9 cellular contexts compared by ENCODE assay signal in the genomic region with DNA sequence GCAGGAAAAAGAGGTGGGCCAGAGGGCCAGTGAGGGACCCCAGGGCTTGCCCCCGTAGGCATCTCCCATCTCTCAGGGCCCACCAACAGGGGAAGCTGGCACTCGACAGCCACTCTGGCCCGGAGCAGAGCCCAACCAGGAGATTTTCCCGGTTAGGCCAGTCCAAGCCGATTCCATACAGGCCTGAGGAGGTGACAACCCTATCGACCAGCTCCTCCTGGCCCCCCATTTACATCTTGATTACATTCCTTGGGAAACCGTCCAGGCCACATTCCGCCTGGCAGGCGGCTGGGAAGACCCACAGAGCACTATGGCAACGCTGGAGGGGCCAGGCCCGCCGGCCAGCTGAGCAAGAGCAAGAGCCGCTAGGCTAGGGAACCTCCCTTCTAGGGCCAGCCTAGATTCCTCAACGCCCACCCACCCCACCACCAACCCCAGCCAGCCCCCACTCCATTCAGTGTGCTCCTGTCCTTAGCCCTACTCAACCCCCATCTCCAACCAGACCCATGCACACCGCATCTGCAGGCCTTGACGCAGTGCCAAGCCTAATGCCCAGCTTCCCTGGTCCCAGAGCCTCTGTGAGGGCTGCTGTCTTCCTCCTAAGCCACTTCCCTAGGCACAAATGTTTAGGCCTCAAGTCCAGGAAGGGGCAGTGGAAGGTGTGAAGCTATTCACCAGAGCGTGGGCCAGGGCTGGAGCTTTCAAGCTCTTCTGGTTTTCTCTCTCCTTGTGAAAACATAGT.
DNase-seq lines count a peak whose midpoint lies in the region; ATAC-seq, FAIRE-seq and TF ChIP-seq lines count a peak whose summit lies in the region.
"Had no signal": no experiment of that assay in that cellular context is flagged by ENCODE, and none has a peak within 500 bp of the region (broad histone marks: within the 10 kb centered on the region; RNA-seq: fewer than 3 reads in every experiment).

No MANE protein-coding gene starts in this region.

- no peaks in the 10 kb centered on the region for H3K79me2 ChIP-seq in K562 (ENCODE audit: control insufficient read depth, insufficient read depth, low read length)

- H4K20me1 ChIP-seq in K562 (replicated peaks; ENCODE audit: control insufficient read depth, insufficient read depth, low read length): no peaks in the 10 kb centered on the region

- TF ChIP-seq RAD21 in K562 (CRISPR knock-in tag; conservative IDR thresholded peaks at IDR 0.05 in 1 of 2, IDR thresholded peaks at IDR 0.05 in 1 of 2): no peak

- no TSS peak for BruUV-seq in K562 (replicated peaks; lab: Mats Ljungman, UMichigan)

- no peak for TF ChIP-seq POLR2A in K562 (conservative IDR thresholded peaks at IDR 0.05)
- no peak for TF ChIP-seq POLR2A in stomach (IDR thresholded peaks at IDR 0.05)
- TF ChIP-seq POLR2A in breast epithelium (IDR thresholded peaks at IDR 0.05): no peak

- H3K4me1 ChIP-seq in HEK293 (ENCODE audit: control insufficient read depth, insufficient read depth, low read length): no peaks in the 10 kb centered on the region
- H3K4me1 ChIP-seq in K562 (replicated peaks in 1 of 2; ENCODE audit: control insufficient read depth in 2 of 2, insufficient read depth in 2 of 2, low read length in 2 of 2): no peaks in the 10 kb centered on the region; a peak in 1 of 5 replicates
- peaks cover 5 to 12% (median 8%) of the 10 kb centered on the region in 4 donors for H3K4me1 ChIP-seq in stomach
- H3K4me1 ChIP-seq in breast epithelium: no peaks in the 10 kb centered on the region

- in situ Hi-C loops in K562 (cut with MboI): no loop called here

- no peak overlapping the region; a peak in 1 of 4 replicates for H3K9ac ChIP-seq in K562 (ENCODE audit: insufficient read depth in 1 of 2, low read depth in 2 of 2, low read length in 2 of 2)

- CTCF ChIA-PET in HEK293 (lab: Yijun Ruan, JAX): no interaction called here
- CTCF ChIA-PET in K562 (lab: Yijun Ruan, JAX; ENCODE audit: low intra/inter-chr PET ratio): no interaction called here

- DNase-seq in K562 (ENCODE audit: extremely low read depth in 1 of 4, low spot score in 3 of 4) (peak in 1 of 4 experiments; percentile 4), iris pigment epithelial cell (ENCODE audit: low read depth) (peak; percentile 36), stomach (peak; percentile 59), breast epithelium (ENCODE audit: low spot score in 2 of 2) (no peak), SHP77 (lab: John Stamatoyannopoulos, UW) (no peak)
- no peak for DNase-seq in stimulated activated naive CD8-positive, alpha-beta T cell treated with anti-CD3 and anti-CD28 coated beads, Interleukin-15, Interleukin-2, amounts not matched to agents 100 U/mL and 50 U/mL, for 24 hours

- H3K27ac ChIP-seq in HEK293 (ENCODE audit: extremely low read depth, low read depth, low read length) (no peak overlapping the region; the same call in 1 of the 2 replicates), K562 (ENCODE audit: extremely low read depth, low read depth, low read length) (no peak overlapping the region), stomach (peak overlapping the region in 3 of 5 donors; percentile 7 to 34 (median 23)), breast epithelium (peak overlapping the region in 1 of 2 donors; percentile 54)

- no peak overlapping the region for H3K4me3 ChIP-seq in HEK293 (ENCODE audit: low read depth, low read length)
- H3K4me3 ChIP-seq in K562: no peak overlapping the region
- H3K4me3 ChIP-seq in stomach: no peak overlapping the region
- no peak overlapping the region for H3K4me3 ChIP-seq in breast epithelium

- TF ChIP-seq EP300 in K562 (IDR thresholded peaks at IDR 0.05; ENCODE audit: low read length) (no peak), stomach (IDR thresholded peaks at IDR 0.05) (no peak)

- H3K36me3 ChIP-seq in HEK293 (ENCODE audit: control insufficient read depth in 2 of 2, insufficient read depth in 1 of 2, low read length in 2 of 2) (no peaks in the 10 kb centered on the region), K562 (ENCODE audit: control insufficient read depth, insufficient read depth, low read length) (no peaks in the 10 kb centered on the region), stomach (no peaks in the 10 kb centered on the region), breast epithelium (no peaks in the 10 kb centered on the region)

- H3K9me3 ChIP-seq in HEK293 (ENCODE audit: control insufficient read depth, insufficient read depth, low read depth, low read length): no peaks in the 10 kb centered on the region
- no peaks in the 10 kb centered on the region for H3K9me3 ChIP-seq in K562 (replicated peaks; ENCODE audit: control insufficient read depth, insufficient read depth, low read depth, low read length)
- no peaks in the 10 kb centered on the region for H3K9me3 ChIP-seq in stomach
- no peaks in the 10 kb centered on the region for H3K9me3 ChIP-seq in breast epithelium

- peaks cover 0 to 10% of the 10 kb centered on the region in 2 experiments; a peak in 1 of 5 replicates for H3K27me3 ChIP-seq in K562 (ENCODE audit: control insufficient read depth in 2 of 2, insufficient read depth in 2 of 2, low read length in 2 of 2)
- peaks cover 0 to 4% (median 0%) of the 10 kb centered on the region in 3 donors for H3K27me3 ChIP-seq in stomach
- peaks cover 0 to 57% of the 10 kb centered on the region in 2 donors for H3K27me3 ChIP-seq in breast epithelium

- no peaks in the 10 kb centered on the region for H3K9me1 ChIP-seq in K562 (ENCODE audit: control insufficient read depth, insufficient read depth, low read length)

- no peak overlapping the region for H2AFZ ChIP-seq in K562 (ENCODE audit: low read depth, low read length)

- intact Hi-C loops in K562 (cut with micrococcal nuclease): no loop called here
- intact Hi-C loops in stomach (cut with DNase I; ENCODE audit: low total_unique reads): no loop called here
- intact Hi-C loops in breast epithelium (cut with DNase I; ENCODE audit: low total_unique reads): no loop called here

- FAIRE-seq in K562 (lab: Jason Lieb, UNC): no peak

- 3% methylated on average over 9 of the region's 17 CpGs for WGBS in K562 (ENCODE audit: insufficient coverage, low coverage, missing lambda C conversion rate)
- 14 to 28% (median 23%) methylated on average over 10 to 17 of the region's 17 CpGs for WGBS in stomach, 5 donors

- POLR2A ChIA-PET in HEK293 (lab: Yijun Ruan, JAX): interaction anchor here (0.6 to 0.9 kb wide), 2 partner anchors 97 to 161 kb away, joined by 4 to 10 read pairs; partner anchors contain the start of gene EFNB1
- POLR2A ChIA-PET in K562 (lab: Yijun Ruan, JAX): no interaction called here

- ATAC-seq in K562 (no peak; the same call in 1 of the 3 replicates), HG03442 (IDR thresholded peaks at IDR 0.05; ENCODE audit: unreplicated experiment) (no peak)
- no peak for ATAC-seq in stimulated activated naive CD8-positive, alpha-beta T cell treated with anti-CD3 and anti-CD28 coated beads, Interleukin-15, Interleukin-2, amounts not matched to agents 100 U/mL and 50 U/mL, for 24 hours
- ATAC-seq: HCT116 had no signal

- no peak overlapping the region for H3K4me2 ChIP-seq in K562 (ENCODE audit: insufficient read depth, low read length)

- TF ChIP-seq CTCF in HEK293 (tag by site-specific recombination; IDR thresholded peaks at IDR 0.05) (no peak), K562 (IDR thresholded peaks at IDR 0.05 in 2 of 3, conservative IDR thresholded peaks at IDR 0.05 in 1 of 3; ENCODE audit: insufficient read depth in 2 of 3, low read depth in 1 of 3, low read length in 3 of 3) (no peak), stomach (IDR thresholded peaks at IDR 0.05) (no peak), breast epithelium (IDR thresholded peaks at IDR 0.05) (no peak)

TF ChIP-seq in HEK293, 187 proteins besides CTCF, POLR2A, EP300 and RAD21 (continues in another document):
- TF ChIP-seq, protein P1, sequence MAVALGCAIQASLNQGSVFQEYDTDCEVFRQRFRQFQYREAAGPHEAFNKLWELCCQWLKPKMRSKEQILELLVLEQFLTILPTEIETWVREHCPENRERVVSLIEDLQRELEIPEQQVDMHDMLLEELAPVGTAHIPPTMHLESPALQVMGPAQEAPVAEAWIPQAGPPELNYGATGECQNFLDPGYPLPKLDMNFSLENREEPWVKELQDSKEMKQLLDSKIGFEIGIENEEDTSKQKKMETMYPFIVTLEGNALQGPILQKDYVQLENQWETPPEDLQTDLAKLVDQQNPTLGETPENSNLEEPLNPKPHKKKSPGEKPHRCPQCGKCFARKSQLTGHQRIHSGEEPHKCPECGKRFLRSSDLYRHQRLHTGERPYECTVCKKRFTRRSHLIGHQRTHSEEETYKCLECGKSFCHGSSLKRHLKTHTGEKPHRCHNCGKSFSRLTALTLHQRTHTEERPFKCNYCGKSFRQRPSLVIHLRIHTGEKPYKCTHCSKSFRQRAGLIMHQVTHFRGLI (tag by site-specific recombination; IDR thresholded peaks at IDR 0.05): peak; percentile 100
- TF ChIP-seq HOXC10 (CRISPR knock-in tag; IDR thresholded peaks at IDR 0.05) (no peak), IKZF3 (tag by site-specific recombination; IDR thresholded peaks at IDR 0.05) (peak; percentile 68; the same call in 1 of the 2 replicates), ZIC2 (tag by site-specific recombination; IDR thresholded peaks at IDR 0.05) (peak; percentile 32; the same call in 1 of the 2 replicates), FEZF1 (tag by site-specific recombination; IDR thresholded peaks at IDR 0.05) (no peak)

TF ChIP-seq in K562, 482 proteins besides CTCF, POLR2A, EP300 and RAD21 (continues in another document):
- TF ChIP-seq, protein P1 (CRISPR knock-in tag; IDR thresholded peaks at IDR 0.05): peak; percentile 78; the same call in 1 of the 2 replicates

Comparison
In these comparisons a context has a peak if more than half of its experiments do, and no peak if none do; other contexts are left out.
1. H3K27ac ChIP-seq: peak in stomach (3 of 5); none in HEK293 (single experiment) and K562 (single experiment).
2. DNase-seq: peak in iris pigment epithelial cell (single experiment) and stomach (single experiment); none in breast epithelium (0 of 2), SHP77 (0 of 2) and stimulated activated naive CD8-positive, alpha-beta T cell treated with anti-CD3 and anti-CD28 coated beads, Interleukin-15, Interleukin-2, amounts not matched to agents 100 U/mL and 50 U/mL, for 24 hours (single experiment).